In genomic region chr2:60966465-60967405, GRCh38 we compare ENCODE assay signal across 12 cellular contexts. TPM values are rescaled to one million over a fixed set of nuclear protein-coding genes. Genes with fewer than 3 reads are reported as not detected.
DNase-seq lines count a peak whose midpoint lies in the region; ATAC-seq and TF ChIP-seq lines count a peak whose summit lies in the region.
"Had no signal": no experiment of that assay in that cellular context is flagged by ENCODE, and none has a peak within 500 bp of the region (broad histone marks: within the 10 kb centered on the region; RNA-seq: fewer than 3 reads in every experiment).

No MANE protein-coding gene starts in this region.

- no peaks in the 10 kb centered on the region for H3K36me3 ChIP-seq in spleen
- H3K36me3 ChIP-seq: gastrocnemius medialis had no signal

- peak in 1 of 3 donors; percentile 44 for TF ChIP-seq POLR2A in spleen (IDR thresholded peaks at IDR 0.05)

- H3K27ac ChIP-seq in spleen = peak overlapping the region in 7 of 8 donors; percentile 25 to 73 (median 65)
- H3K27ac ChIP-seq: gastrocnemius medialis had no signal

- peak overlapping the region; percentile 61 for H3K4me3 Mint-ChIP-seq in activated T-cell treated with anti-CD3 and anti-CD28 coated beads, Interleukin-2, amount 50 U/mL, for 4 hours

- no peak for TF ChIP-seq CTCF in spleen (IDR thresholded peaks at IDR 0.05 in 8 of 11, conservative IDR thresholded peaks at IDR 0.05 in 3 of 11)

- no peaks in the 10 kb centered on the region for H3K9me3 ChIP-seq in spleen
- H3K9me3 ChIP-seq: gastrocnemius medialis had no signal

- intact Hi-C loops in spleen (cut with DNase I; ENCODE audit: low total_unique reads) (no loop called here), Right ventricle myocardium superior (cut with DNase I) (no loop called here)

- peaks cover 3% of the 10 kb centered on the region for H3K9me3 Mint-ChIP-seq in activated T-cell treated with anti-CD3 and anti-CD28 coated beads, Interleukin-2, amount 50 U/mL, for 4 hours

- peaks cover 11 to 65% (median 33%) of the 10 kb centered on the region in 6 donors for H3K4me1 ChIP-seq in spleen
- H3K4me1 ChIP-seq: gastrocnemius medialis had no signal

- H3K4me1 Mint-ChIP-seq in activated T-cell treated with anti-CD3 and anti-CD28 coated beads, Interleukin-2, amount 50 U/mL, for 4 hours (ENCODE audit: low read depth) = peaks cover 51% of the 10 kb centered on the region

- no peaks in the 10 kb centered on the region for H3K27me3 Mint-ChIP-seq in activated T-cell treated with anti-CD3 and anti-CD28 coated beads, Interleukin-2, amount 50 U/mL, for 4 hours (ENCODE audit: low read depth)

- DNase-seq in activated T-cell treated with anti-CD3 and anti-CD28 coated beads, Interleukin-2, amount 50 U/mL, for 4 hours = no peak
- no peak for DNase-seq in activated T-cell treated with anti-CD3 and anti-CD28 coated beads for 4 hours
- DNase-seq in spleen = no peak
- DNase-seq in GM19240 (ENCODE audit: insufficient read length, low spot score) = no peak
- DNase-seq in Right ventricle myocardium superior = no peak
- no peak for DNase-seq in activated CD8-positive, alpha-beta memory T cell treated with anti-CD3 and anti-CD28 coated beads, Interleukin-2, amount 50 U/mL, for 4 hours
- DNase-seq: cerebellar nuclear complex, gastrocnemius medialis, OCI-M1 had no signal

- peaks cover 12% of the 10 kb centered on the region for H3K36me3 Mint-ChIP-seq in activated T-cell treated with anti-CD3 and anti-CD28 coated beads, Interleukin-2, amount 50 U/mL, for 4 hours (ENCODE audit: insufficient read depth)

- no peaks in the 10 kb centered on the region for H3K27me3 ChIP-seq in spleen (replicated peaks in 1 of 7)
- H3K27me3 ChIP-seq: gastrocnemius medialis had no signal

- peak in 1 of 2 donors; percentile 30 for ATAC-seq in activated T-cell treated with anti-CD3 and anti-CD28 coated beads, Interleukin-2, amount 50 U/mL, for 4 hours
- peak; percentile 73 for ATAC-seq in GM21723 (IDR thresholded peaks at IDR 0.05; ENCODE audit: unreplicated experiment)
- ATAC-seq in HG03520 (IDR thresholded peaks at IDR 0.05; ENCODE audit: unreplicated experiment) = peak; percentile 70
- ATAC-seq in Right ventricle myocardium superior (ENCODE audit: poor library complexity) = no peak
- ATAC-seq: gastrocnemius medialis, K562 had no signal

- whole genome bisulfite sequencing in spleen, 5 donors = 33 to 47% (median 42%) methylated on average over 2 of the region's 2 CpGs

- no peak overlapping the region for H3K4me3 ChIP-seq in spleen
- H3K4me3 ChIP-seq: gastrocnemius medialis, K562 had no signal

RNA-seq across cellular contexts. Expression of gene PEX13, which starts 50.8 kb away (rescaled TPM):
- 10 to 100 TPM; 14.6 to 18.3 (median 14.6) TPM for total RNA-seq in activated T-cell treated with anti-CD3 and anti-CD28 coated beads, Interleukin-2, amount 50 U/mL, for 4 hours
- total RNA-seq in spleen = 10 to 100 TPM; 15.0 to 28.4 (median 20.6) TPM
- 1 to 10 TPM; 4.5 to 6.4 (median 6.1) TPM for polyA plus RNA-seq in spleen
- total RNA-seq in Right ventricle myocardium superior = 19.5 TPM

RNA-seq across cellular contexts. Expression of gene PUS10, which starts 51.3 kb away (rescaled TPM):
- 1 to 10 TPM; 6.5 to 8.4 (median 6.5) TPM for total RNA-seq in activated T-cell treated with anti-CD3 and anti-CD28 coated beads, Interleukin-2, amount 50 U/mL, for 4 hours
- 10 to 100 TPM in 3 of 7 donors, 1 to 10 TPM in 4; 6.0 to 12.6 (median 8.6) TPM for total RNA-seq in spleen
- polyA plus RNA-seq in spleen = 1 to 10 TPM; 3.5 to 4.6 (median 4.3) TPM
- 5.0 TPM for total RNA-seq in Right ventricle myocardium superior
